Comparison of ENCODE assay signal across 14 cellular contexts in the genomic region with DNA sequence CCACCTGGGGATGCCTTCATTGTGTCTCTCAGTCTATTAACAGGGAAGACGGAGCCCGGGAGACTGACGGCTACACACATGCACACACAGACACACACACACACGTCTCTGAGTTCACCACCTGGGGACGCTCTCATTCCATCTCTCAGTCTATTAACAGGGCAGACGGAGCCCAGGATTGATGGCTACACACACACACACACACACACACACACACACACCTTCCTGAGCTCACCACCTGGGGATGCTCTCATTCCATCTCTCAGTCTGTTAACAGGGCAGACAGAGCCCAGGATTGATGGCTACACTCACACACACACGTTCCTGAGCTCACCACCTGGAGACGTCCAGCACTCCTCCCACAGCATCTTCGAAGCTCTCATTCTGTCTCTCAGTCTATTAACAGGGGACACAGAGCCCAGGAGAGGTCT.
DNase-seq lines count a peak whose midpoint lies in the region; ATAC-seq and TF ChIP-seq lines count a peak whose summit lies in the region.
"Had no signal": no experiment of that assay in that cellular context is flagged by ENCODE, and none has a peak within 500 bp of the region (broad histone marks: within the 10 kb centered on the region; RNA-seq: fewer than 3 reads in every experiment).

No MANE protein-coding gene starts in this region.

- POLR2A ChIA-PET in GM10248 (lab: Yijun Ruan, JAX) (no interaction called here), SK-N-SH (lab: Yijun Ruan, JAX) (interaction anchor here (1.0 to 1.3 kb wide), 2 partner anchors 33 to 1868 kb away, joined by 4 read pairs; no protein-coding TSS in a partner anchor)

- H3K9me3 ChIP-seq in CD4-positive, CD25-positive, alpha-beta regulatory T cell (ENCODE audit: control insufficient read depth in 2 of 2, low read length in 2 of 2), result no peaks in the 10 kb centered on the region
- H3K9me3 ChIP-seq in SK-N-SH, result no peaks in the 10 kb centered on the region
- H3K9me3 ChIP-seq: stomach had no signal

- H4K20me1 ChIP-seq in SK-N-SH (ENCODE audit: insufficient read depth), result no peaks in the 10 kb centered on the region

- H3K4me3 Mint-ChIP-seq in CD4-positive, CD25-positive, alpha-beta regulatory T cell, result peak overlapping the region in 3 of 4 donors; percentile 44 to 63 (median 45)
- H3K4me3 Mint-ChIP-seq: neural crest cell had no signal

- peak overlapping the region in 2 of 3 donors; percentile 53 to 88 for H3K27ac Mint-ChIP-seq in CD4-positive, CD25-positive, alpha-beta regulatory T cell

- H3K4me1 ChIP-seq in CD4-positive, CD25-positive, alpha-beta regulatory T cell (ENCODE audit: control insufficient read depth, insufficient read depth, low read length, poor library complexity, severe bottlenecking), result peaks cover 25% of the 10 kb centered on the region
- no peaks in the 10 kb centered on the region; a peak in 1 of 4 replicates for H3K4me1 ChIP-seq in SK-N-SH (ENCODE audit: control insufficient read depth in 1 of 2, insufficient read depth in 2 of 2, low read depth in 1 of 2, low read length in 1 of 2)
- H3K4me1 ChIP-seq: stomach had no signal

- CTCF ChIA-PET in GM10248 (lab: Yijun Ruan, JAX) (interaction anchor here (0.8 to 9.0 kb wide), 14 partner anchors 10 to 1879 kb away, joined by 3 to 230 read pairs (median 6); no protein-coding TSS in a partner anchor), SK-N-SH (lab: Yijun Ruan, JAX) (interaction anchor here (0.7 to 5.5 kb wide), 5 partner anchors 1829 to 1876 kb away, joined by 3 to 81 read pairs (median 5); no protein-coding TSS in a partner anchor)

- H3F3A ChIP-seq in SK-N-SH (replicated peaks; ENCODE audit: insufficient read depth), result no peaks in the 10 kb centered on the region

- peaks cover 9 to 43% (median 35%) of the 10 kb centered on the region in 4 donors for H3K4me1 Mint-ChIP-seq in CD4-positive, CD25-positive, alpha-beta regulatory T cell
- H3K4me1 Mint-ChIP-seq: neural crest cell had no signal

- H3K4me3 ChIP-seq in CD4-positive, CD25-positive, alpha-beta regulatory T cell (ENCODE audit: low read depth, low read length), result no peak overlapping the region
- H3K4me3 ChIP-seq in SK-N-SH (ENCODE audit: low read depth in 2 of 2, low read length in 1 of 2), result no peak overlapping the region
- H3K4me3 ChIP-seq: PC-9, stomach had no signal

- TF ChIP-seq CTCF in GM10248 (IDR thresholded peaks at IDR 0.05; ENCODE audit: control extremely low read depth, extremely low read depth, low read depth, missing control alignments), result peak; percentile 7
- no peak for TF ChIP-seq CTCF in SK-N-SH (IDR thresholded peaks at IDR 0.05)

- H3K27me3 ChIP-seq in CD4-positive, CD25-positive, alpha-beta regulatory T cell (ENCODE audit: control insufficient read depth, insufficient read depth, low read length), result no peaks in the 10 kb centered on the region
- H3K27me3 ChIP-seq in SK-N-SH (ENCODE audit: insufficient read depth), result peaks cover 7% of the 10 kb centered on the region; the same call in 1 of the 2 replicates
- H3K27me3 ChIP-seq: stomach had no signal

- no peak overlapping the region for H3K27ac ChIP-seq in CD4-positive, CD25-positive, alpha-beta regulatory T cell (ENCODE audit: insufficient read depth, low read length, poor library complexity, severe bottlenecking)
- no peak overlapping the region for H3K27ac ChIP-seq in SK-N-SH (ENCODE audit: low read depth in 2 of 2, low read length in 1 of 2)
- H3K27ac ChIP-seq: PC-9, stomach had no signal

- H3K36me3 ChIP-seq in CD4-positive, CD25-positive, alpha-beta regulatory T cell (ENCODE audit: control insufficient read depth, insufficient read depth, low read length), result no peaks in the 10 kb centered on the region
- H3K36me3 ChIP-seq in SK-N-SH (replicated peaks in 1 of 2; ENCODE audit: control insufficient read depth in 1 of 2, insufficient read depth in 2 of 2, low read length in 1 of 2), result no peaks in the 10 kb centered on the region
- H3K36me3 ChIP-seq: stomach had no signal

- H3K79me2 ChIP-seq in SK-N-SH (ENCODE audit: insufficient read depth), result no peaks in the 10 kb centered on the region

- ATAC-seq in CD4-positive, CD25-positive, alpha-beta regulatory T cell (ENCODE audit: low read depth in 2 of 2), result no peak
- ATAC-seq: left ventricle myocardium superior had no signal

- H2AFZ ChIP-seq in SK-N-SH (ENCODE audit: low read depth), result no peak overlapping the region
- H2AFZ ChIP-seq: PC-9 had no signal

- no peak overlapping the region for H3K9ac ChIP-seq in SK-N-SH

- H3K36me3 Mint-ChIP-seq in CD4-positive, CD25-positive, alpha-beta regulatory T cell, result no peaks in the 10 kb centered on the region

- H3K9me2 ChIP-seq in SK-N-SH, result no peaks in the 10 kb centered on the region

- no peaks in the 10 kb centered on the region for H3K9me3 Mint-ChIP-seq in CD4-positive, CD25-positive, alpha-beta regulatory T cell

- WGBS in SK-N-SH (ENCODE audit: low lambda C conversion rate), result 8% methylated on average over 9 of the region's 9 CpGs

- no peak overlapping the region for H3K4me2 ChIP-seq in SK-N-SH
- H3K4me2 ChIP-seq: PC-9 had no signal

- TF ChIP-seq RAD21 in SK-N-SH (IDR thresholded peaks at IDR 0.05; ENCODE audit: low read length), result peak; percentile 47

- no peak for TF ChIP-seq EP300 in SK-N-SH (IDR thresholded peaks at IDR 0.05; ENCODE audit: borderline replicate concordance in 1 of 2, low read depth in 1 of 2, low read length in 1 of 2)

- DNase-seq in CD4-positive, CD25-positive, alpha-beta regulatory T cell, result peak in 2 of 3 donors; percentile 18 to 47
- DNase-seq in GM10248 (ENCODE audit: extremely low spot score) (no peak), SK-N-SH (no peak), kidney tubule cell (ENCODE audit: low spot score) (peak; percentile 26), DMS79 (lab: John Stamatoyannopoulos, UW) (no peak), NCI-H526 (lab: John Stamatoyannopoulos, UW) (no peak), epidermal melanocyte (ENCODE audit: insufficient read length, low spot score) (no peak)
- DNase-seq: HCEC 1CT, hippocampal formation, left ventricle myocardium superior, NCI-H1092, PC-9, stomach had no signal

- peaks cover 4% of the 10 kb centered on the region for H3K27me3 Mint-ChIP-seq in CD4-positive, CD25-positive, alpha-beta regulatory T cell

TF ChIP-seq in SK-N-SH, 30 proteins besides CTCF, POLR2A, EP300 and RAD21:
- TF ChIP-seq SMC3 (IDR thresholded peaks at IDR 0.05; ENCODE audit: low read depth, low read length) (0 out of 2 replicates have a peak, but pooled peaks have one; percentile 33), RCOR1 (IDR thresholded peaks at IDR 0.05; ENCODE audit: low read length) (no peak), MEF2A (IDR thresholded peaks at IDR 0.05; ENCODE audit: borderline replicate concordance, low read depth) (no peak), SIN3A (IDR thresholded peaks at IDR 0.05; ENCODE audit: borderline replicate concordance, low read depth, low read length) (no peak), FOXM1 (IDR thresholded peaks at IDR 0.05; ENCODE audit: low read depth) (no peak)
- TF ChIP-seq, protein P1, sequence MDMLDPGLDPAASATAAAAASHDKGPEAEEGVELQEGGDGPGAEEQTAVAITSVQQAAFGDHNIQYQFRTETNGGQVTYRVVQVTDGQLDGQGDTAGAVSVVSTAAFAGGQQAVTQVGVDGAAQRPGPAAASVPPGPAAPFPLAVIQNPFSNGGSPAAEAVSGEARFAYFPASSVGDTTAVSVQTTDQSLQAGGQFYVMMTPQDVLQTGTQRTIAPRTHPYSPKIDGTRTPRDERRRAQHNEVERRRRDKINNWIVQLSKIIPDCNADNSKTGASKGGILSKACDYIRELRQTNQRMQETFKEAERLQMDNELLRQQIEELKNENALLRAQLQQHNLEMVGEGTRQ (IDR thresholded peaks at IDR 0.05; ENCODE audit: borderline replicate concordance, low read depth, low read length), result no peak
- TF ChIP-seq, protein P2, sequence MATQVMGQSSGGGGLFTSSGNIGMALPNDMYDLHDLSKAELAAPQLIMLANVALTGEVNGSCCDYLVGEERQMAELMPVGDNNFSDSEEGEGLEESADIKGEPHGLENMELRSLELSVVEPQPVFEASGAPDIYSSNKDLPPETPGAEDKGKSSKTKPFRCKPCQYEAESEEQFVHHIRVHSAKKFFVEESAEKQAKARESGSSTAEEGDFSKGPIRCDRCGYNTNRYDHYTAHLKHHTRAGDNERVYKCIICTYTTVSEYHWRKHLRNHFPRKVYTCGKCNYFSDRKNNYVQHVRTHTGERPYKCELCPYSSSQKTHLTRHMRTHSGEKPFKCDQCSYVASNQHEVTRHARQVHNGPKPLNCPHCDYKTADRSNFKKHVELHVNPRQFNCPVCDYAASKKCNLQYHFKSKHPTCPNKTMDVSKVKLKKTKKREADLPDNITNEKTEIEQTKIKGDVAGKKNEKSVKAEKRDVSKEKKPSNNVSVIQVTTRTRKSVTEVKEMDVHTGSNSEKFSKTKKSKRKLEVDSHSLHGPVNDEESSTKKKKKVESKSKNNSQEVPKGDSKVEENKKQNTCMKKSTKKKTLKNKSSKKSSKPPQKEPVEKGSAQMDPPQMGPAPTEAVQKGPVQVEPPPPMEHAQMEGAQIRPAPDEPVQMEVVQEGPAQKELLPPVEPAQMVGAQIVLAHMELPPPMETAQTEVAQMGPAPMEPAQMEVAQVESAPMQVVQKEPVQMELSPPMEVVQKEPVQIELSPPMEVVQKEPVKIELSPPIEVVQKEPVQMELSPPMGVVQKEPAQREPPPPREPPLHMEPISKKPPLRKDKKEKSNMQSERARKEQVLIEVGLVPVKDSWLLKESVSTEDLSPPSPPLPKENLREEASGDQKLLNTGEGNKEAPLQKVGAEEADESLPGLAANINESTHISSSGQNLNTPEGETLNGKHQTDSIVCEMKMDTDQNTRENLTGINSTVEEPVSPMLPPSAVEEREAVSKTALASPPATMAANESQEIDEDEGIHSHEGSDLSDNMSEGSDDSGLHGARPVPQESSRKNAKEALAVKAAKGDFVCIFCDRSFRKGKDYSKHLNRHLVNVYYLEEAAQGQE (IDR thresholded peaks at IDR 0.05; ENCODE audit: low read depth, low read length), result no peak
- TF ChIP-seq, protein P3, sequence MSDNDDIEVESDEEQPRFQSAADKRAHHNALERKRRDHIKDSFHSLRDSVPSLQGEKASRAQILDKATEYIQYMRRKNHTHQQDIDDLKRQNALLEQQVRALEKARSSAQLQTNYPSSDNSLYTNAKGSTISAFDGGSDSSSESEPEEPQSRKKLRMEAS (IDR thresholded peaks at IDR 0.05; ENCODE audit: low read depth), result no peak

Comparison
In these comparisons a context has a peak if more than half of its experiments do, and no peak if none do; other contexts are left out.
1. DNase-seq: peak in CD4-positive, CD25-positive, alpha-beta regulatory T cell (2 of 3) and kidney tubule cell (single experiment); none in GM10248 (single experiment), SK-N-SH (single experiment), DMS79 (single experiment), NCI-H526 (0 of 2) and epidermal melanocyte (single experiment).